In the genomic region with DNA sequence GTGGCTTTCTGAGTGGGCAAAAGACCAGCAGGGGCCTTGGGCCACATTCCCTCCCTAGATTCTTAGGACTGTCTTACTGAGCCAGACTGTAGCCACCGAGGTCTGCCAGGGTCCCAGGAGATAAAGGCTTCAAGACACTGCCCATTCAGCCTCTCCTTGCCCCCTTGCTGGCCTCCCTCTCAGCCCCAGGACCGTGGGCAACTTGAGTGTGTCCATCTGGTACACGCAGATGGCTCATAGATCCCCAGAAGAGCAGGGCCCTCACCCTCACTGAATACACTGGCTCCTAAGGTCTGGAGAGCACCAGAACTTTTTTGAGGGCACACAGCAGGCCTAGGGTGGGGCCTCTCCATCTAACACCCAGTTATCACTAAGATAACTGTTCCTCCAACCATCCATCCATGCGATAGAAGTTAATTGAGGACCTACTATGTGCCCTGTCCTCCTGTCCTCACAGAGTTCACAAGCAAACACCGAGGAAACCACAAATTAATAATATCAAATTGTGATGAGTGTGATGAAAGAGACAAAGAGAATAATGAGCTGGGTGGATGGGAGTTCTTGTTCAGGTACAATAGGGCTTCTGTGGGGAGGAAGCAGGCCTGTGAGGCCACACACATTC, we compare ENCODE assay signal across 15 cellular contexts. TPM values are rescaled to one million over a fixed set of nuclear protein-coding genes. Genes with fewer than 3 reads are reported as not detected.
DNase-seq lines count a peak whose midpoint lies in the region; ATAC-seq and TF ChIP-seq lines count a peak whose summit lies in the region.
"Had no signal": no experiment of that assay in that cellular context is flagged by ENCODE, and none has a peak within 500 bp of the region (broad histone marks: within the 10 kb centered on the region; RNA-seq: fewer than 3 reads in every experiment).

No MANE protein-coding gene starts in this region.

- no peaks in the 10 kb centered on the region for H3K36me3 ChIP-seq in adipocyte (ENCODE audit: control insufficient read depth, insufficient read depth, low read length, severe bottlenecking)
- no peaks in the 10 kb centered on the region for H3K36me3 ChIP-seq in left lung

- H3K4me1 ChIP-seq in adipocyte (ENCODE audit: control insufficient read depth, insufficient read depth, low read length) (peaks cover 69% of the 10 kb centered on the region), left lung (peaks cover 2 to 9% of the 10 kb centered on the region in 2 donors)

- no peaks in the 10 kb centered on the region for H3K27me3 ChIP-seq in adipocyte (replicated peaks; ENCODE audit: control insufficient read depth, insufficient read depth, low read length)
- peaks cover 0 to 24% of the 10 kb centered on the region in 2 donors for H3K27me3 ChIP-seq in left lung

- TF ChIP-seq CTCF in AG10803 (conservative IDR thresholded peaks at IDR 0.05; ENCODE audit: low read length) (peak; percentile 4; the same call in 1 of the 2 replicates), left lung (IDR thresholded peaks at IDR 0.05) (no peak)

- DNase-seq in AG10803 (ENCODE audit: low read depth) (no peak), adipocyte (ENCODE audit: low read depth) (no peak), left lung (no peak), left colon (no peak), DMS79 treated with DMSO at 0.1 percent for 48 hours (lab: John Stamatoyannopoulos, UW) (no peak)
- DNase-seq: NCI-H1048; NCI-H226; stimulated activated CD4-positive, alpha-beta T cell treated with anti-CD3 and anti-CD28 coated beads, Interleukin-12 subunit alpha, Interleukin-12 subunit beta, amount 100 ng/mL, for 4 hours; T-helper 2 cell had no signal

- H3K9me3 ChIP-seq in adipocyte (ENCODE audit: control insufficient read depth, low read length) = no peaks in the 10 kb centered on the region
- H3K9me3 ChIP-seq in left lung = no peaks in the 10 kb centered on the region

- peak overlapping the region; percentile 77 for H3K9ac ChIP-seq in adipocyte (ENCODE audit: low read length)

- intact Hi-C loops in left lung (cut with DNase I) = loop anchor here in 1 of 2 donors (5.0 kb wide), 1 partner anchor 57 kb away; no protein-coding TSS in a partner anchor
- intact Hi-C loops in left colon (cut with DNase I, micrococcal nuclease) = loop anchor here in 1 of 2 donors (2.0 kb wide), 1 partner anchor 58 kb away; no protein-coding TSS in a partner anchor

- peak overlapping the region; percentile 23 to 73 for H3K27ac ChIP-seq in left lung
- H3K27ac ChIP-seq in skin epidermis = peak overlapping the region in 19 of 21 experiments; percentile 14 to 92 (median 73)

- no peak for ATAC-seq in left lung
- no peak for ATAC-seq in left colon
- ATAC-seq in GM21529 (IDR thresholded peaks at IDR 0.05; ENCODE audit: unreplicated experiment) = no peak
- no peak for ATAC-seq in HG02588 (IDR thresholded peaks at IDR 0.05; ENCODE audit: unreplicated experiment)

- H3K4me3 ChIP-seq in AG10803 (ENCODE audit: low read length) (no peak overlapping the region), adipocyte (ENCODE audit: low read length) (no peak overlapping the region), left lung (no peak overlapping the region), skin epidermis (no peak overlapping the region)
- H3K4me3 ChIP-seq: GM23338 had no signal

RNA-seq across cellular contexts. Expression of gene PDGFRB, which starts 4.9 kb away (rescaled TPM):
- total RNA-seq in left lung = 100 to 1,000 TPM; 129 TPM
- 10 to 100 TPM; 14.2 to 26.0 TPM for total RNA-seq in left colon

RNA-seq across cellular contexts. Expression of gene CDX1, which starts 6.0 kb away (rescaled TPM):
- under 1 TPM in 1 of 2 donors, not detected in 1; 0.52 TPM for total RNA-seq in left lung
- 100 to 1,000 TPM; 323 to 423 TPM for total RNA-seq in left colon
- total RNA-seq: activated T-helper 17 cell treated with anti-CD3 and anti-CD28 coated beads, Interleukin-2, amount 50 U/mL, for 72 hours; B cell; GM23338 had no signal

RNA-seq across cellular contexts. Expression of gene SLC6A7, which starts 29.3 kb away (rescaled TPM):
- total RNA-seq in left lung (not detected), left colon (10 to 100 TPM; 13.2 to 30.4 TPM)
- total RNA-seq: activated T-helper 17 cell treated with anti-CD3 and anti-CD28 coated beads, Interleukin-2, amount 50 U/mL, for 72 hours; B cell; GM23338 had no signal

Comparison
In these comparisons a context has a peak if more than half of its experiments do, and no peak if none do; other contexts are left out.
1. RNA of gene PDGFRB, which starts 4.9 kb away (total RNA-seq): 129 TPM in left lung; 14.2 to 26.0 TPM in left colon; every median in the first group is over 4 times any median in the second.
2. RNA of gene CDX1, which starts 6.0 kb away (total RNA-seq): 323 to 423 TPM in left colon; 0.52 TPM in left lung; every median in the first group is over 100 times any median in the second.
3. RNA of gene SLC6A7, which starts 29.3 kb away (total RNA-seq): 13.2 to 30.4 TPM in left colon; not detected in left lung; every median in the first group is over 10 times any median in the second.